8 cellular contexts compared by ENCODE assay signal in the genomic region with DNA sequence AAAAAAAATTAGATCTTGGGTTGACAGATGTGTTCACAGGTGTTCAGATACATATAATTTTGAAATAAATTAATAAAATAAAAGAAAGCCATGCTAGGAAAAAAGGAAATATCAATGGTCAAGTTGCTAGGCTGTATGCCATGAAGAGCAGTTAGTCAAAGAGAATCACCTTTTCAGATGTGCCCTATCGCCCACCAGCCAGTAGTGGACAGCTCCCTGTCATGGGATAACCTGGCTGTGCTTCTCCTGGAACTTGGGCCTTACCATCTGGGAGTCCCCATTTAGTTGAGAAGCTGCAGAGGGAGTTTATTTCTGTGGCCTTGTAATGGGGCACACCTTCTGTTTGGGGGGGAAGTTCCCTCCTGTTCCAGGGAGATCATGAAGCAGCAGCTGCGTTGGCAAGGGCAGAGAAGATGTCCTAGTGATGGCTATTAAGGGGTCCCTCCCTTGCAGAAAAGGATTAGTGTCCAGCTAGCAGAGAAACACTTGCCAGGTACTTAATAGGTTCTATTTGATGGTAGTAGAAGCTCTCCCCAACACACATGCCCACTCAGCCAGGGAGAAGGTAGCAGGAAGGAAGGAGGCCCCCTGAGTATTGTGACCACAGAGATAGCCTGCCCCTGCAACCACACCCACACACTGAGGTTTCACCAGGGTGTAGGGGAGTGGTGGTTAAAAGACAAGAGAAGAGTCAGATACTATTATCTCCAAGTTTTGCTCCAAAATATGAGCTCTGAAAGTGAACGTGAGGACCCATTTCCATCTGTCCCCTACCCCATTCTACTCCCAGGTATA.
A peak's percentile ranks its signal among the peaks of the same experiment; 100 is the strongest.
DNase-seq lines count a peak whose midpoint lies in the region; ATAC-seq lines count a peak whose summit lies in the region.

No MANE protein-coding gene starts in this region.

- H3K4me1 Mint-ChIP-seq in activated T-cell treated with anti-CD3 and anti-CD28 coated beads, Interleukin-2, amount 50 U/mL, for 24 hours (ENCODE audit: low read depth) = peaks cover 38% of the 10 kb centered on the region
- H3K4me1 Mint-ChIP-seq in stimulated activated memory B cell treated with anti-CD40 and anti-IgM and Interleukin-4, amounts not matched to agents 10 μg/mL and 1 μg/mL and 100 μg/mL, for 72 hours = peaks cover 37% of the 10 kb centered on the region

- H3K36me3 Mint-ChIP-seq in activated T-cell treated with anti-CD3 and anti-CD28 coated beads, Interleukin-2, amount 50 U/mL, for 24 hours (ENCODE audit: low read depth) = no peaks in the 10 kb centered on the region
- no peaks in the 10 kb centered on the region for H3K36me3 Mint-ChIP-seq in stimulated activated memory B cell treated with anti-CD40 and anti-IgM and Interleukin-4, amounts not matched to agents 10 μg/mL and 1 μg/mL and 100 μg/mL, for 72 hours

- peak overlapping the region; percentile 23 for H3K27ac Mint-ChIP-seq in activated T-cell treated with anti-CD3 and anti-CD28 coated beads, Interleukin-2, amount 50 U/mL, for 24 hours
- H3K27ac Mint-ChIP-seq in stimulated activated memory B cell treated with anti-CD40 and anti-IgM and Interleukin-4, amounts not matched to agents 10 μg/mL and 1 μg/mL and 100 μg/mL, for 72 hours = peak overlapping the region; percentile 75

- H3K36me3 ChIP-seq in MG63 = no peaks in the 10 kb centered on the region

- H3K4me3 ChIP-seq in MG63 = no peak overlapping the region

- H3K27me3 Mint-ChIP-seq in activated T-cell treated with anti-CD3 and anti-CD28 coated beads, Interleukin-2, amount 50 U/mL, for 24 hours = no peaks in the 10 kb centered on the region
- H3K27me3 Mint-ChIP-seq in stimulated activated memory B cell treated with anti-CD40 and anti-IgM and Interleukin-4, amounts not matched to agents 10 μg/mL and 1 μg/mL and 100 μg/mL, for 72 hours = no peaks in the 10 kb centered on the region

- H3K4me3 Mint-ChIP-seq in activated T-cell treated with anti-CD3 and anti-CD28 coated beads, Interleukin-2, amount 50 U/mL, for 24 hours = peak overlapping the region; percentile 23
- peak overlapping the region; percentile 35 for H3K4me3 Mint-ChIP-seq in stimulated activated memory B cell treated with anti-CD40 and anti-IgM and Interleukin-4, amounts not matched to agents 10 μg/mL and 1 μg/mL and 100 μg/mL, for 72 hours

- H3K9me3 Mint-ChIP-seq in activated T-cell treated with anti-CD3 and anti-CD28 coated beads, Interleukin-2, amount 50 U/mL, for 24 hours = no peaks in the 10 kb centered on the region
- H3K9me3 Mint-ChIP-seq in stimulated activated memory B cell treated with anti-CD40 and anti-IgM and Interleukin-4, amounts not matched to agents 10 μg/mL and 1 μg/mL and 100 μg/mL, for 72 hours = no peaks in the 10 kb centered on the region

- ATAC-seq in HG02885 (IDR thresholded peaks at IDR 0.05; ENCODE audit: poor library complexity, unreplicated experiment) = peak; percentile 84
- peak; percentile 99 for ATAC-seq in stimulated activated memory B cell treated with anti-CD40 and anti-IgM and Interleukin-4, amounts not matched to agents 10 μg/mL and 1 μg/mL and 100 μg/mL, for 72 hours

- no peaks in the 10 kb centered on the region for H3K9me3 ChIP-seq in MG63

- no peaks in the 10 kb centered on the region for H3K27me3 ChIP-seq in MG63

- DNase-seq in activated T-cell treated with anti-CD3 and anti-CD28 coated beads, Interleukin-2, amount 50 U/mL, for 24 hours = no peak
- DNase-seq in activated T-cell treated with anti-CD3 and anti-CD28 coated beads for 4 hours (no peak), OCI-M2 (lab: John Stamatoyannopoulos, UW; ENCODE audit: unreplicated experiment) (peak; percentile 53), DMS53 (lab: John Stamatoyannopoulos, UW) (no peak), NCI-H2029 (lab: John Stamatoyannopoulos, UW) (no peak), MG63 (no peak)
